ENCODE assay signal across 17 cellular contexts in genomic region chr14:77195766-77196165, GRCh38. TPM values are rescaled to one million over a fixed set of nuclear protein-coding genes. Genes with fewer than 3 reads are reported as not detected.
A peak's percentile ranks its signal among the peaks of the same experiment; 100 is the strongest.
DNase-seq lines count a peak whose midpoint lies in the region; ATAC-seq and TF ChIP-seq lines count a peak whose summit lies in the region.
"Had no signal": no experiment of that assay in that cellular context is flagged by ENCODE, and none has a peak within 500 bp of the region (broad histone marks: within the 10 kb centered on the region; RNA-seq: fewer than 3 reads in every experiment).

No MANE protein-coding gene starts in this region.

- no peak overlapping the region for H3K27ac ChIP-seq in H9 (ENCODE audit: insufficient read length, low read depth, low read length)
- H3K27ac ChIP-seq in spleen: no peak overlapping the region
- H3K27ac ChIP-seq: A549, C4-2B had no signal

- no peak overlapping the region for H3T11ph ChIP-seq in H9 (ENCODE audit: low read length)

- H3K56ac ChIP-seq in H9 (ENCODE audit: insufficient read length, low read depth, low read length): no peak overlapping the region

- no peaks in the 10 kb centered on the region for H3K79me2 ChIP-seq in H9 (ENCODE audit: insufficient read depth, low read length)

- no peaks in the 10 kb centered on the region for H3K79me1 ChIP-seq in H9 (ENCODE audit: insufficient read depth, low read depth, low read length, poor library complexity, severe bottlenecking)

- no peak overlapping the region for H4K8ac ChIP-seq in H9 (replicated peaks; ENCODE audit: insufficient read length, low read depth, low read length)

- H3K4me1 ChIP-seq in H9 (ENCODE audit: insufficient read depth, low read length) (no peaks in the 10 kb centered on the region), spleen (no peaks in the 10 kb centered on the region)
- H3K4me1 ChIP-seq: A549, BE2C had no signal

- no peak overlapping the region for H2BK12ac ChIP-seq in H9 (ENCODE audit: insufficient read length, low read depth, low read length)

- H2BK20ac ChIP-seq in H9 (ENCODE audit: low read depth, low read length, poor library complexity, severe bottlenecking): no peak overlapping the region

- WGBS in H9 (ENCODE audit: extremely low coverage, insufficient read length, low lambda C conversion rate): no CpG with 5 or more reads among the region's 9 CpGs
- WGBS in spleen, 5 donors: 72 to 93% (median 82%) methylated on average over 7 to 9 of the region's 9 CpGs

- peak overlapping the region; percentile 45; the same call in 1 of the 2 replicates for H3K14ac ChIP-seq in H9 (ENCODE audit: insufficient read depth, low read length)

- no peaks in the 10 kb centered on the region for H4K20me1 ChIP-seq in H9 (ENCODE audit: control insufficient read depth, insufficient read depth, insufficient read length)

- DNase-seq in H9 (no peak), cerebellum (ENCODE audit: low spot score) (peak; percentile 49), mesenteric fat pad (ENCODE audit: low spot score) (peak; percentile 84), spleen (peak; percentile 57), NCI-H1105 treated with DMSO at 0.1 percent for 48 hours (lab: John Stamatoyannopoulos, UW) (no peak), NCI-H2196 (lab: John Stamatoyannopoulos, UW; ENCODE audit: unreplicated experiment) (no peak)
- DNase-seq: BE2C; CD4-positive, alpha-beta memory T cell; DMS79 had no signal

- no peak overlapping the region for H3K27ac Mint-ChIP-seq in H9
- H3K27ac Mint-ChIP-seq: CD4-positive, alpha-beta memory T cell; IgD-negative memory B cell had no signal

- no peaks in the 10 kb centered on the region for H3K9me3 Mint-ChIP-seq in H9
- H3K9me3 Mint-ChIP-seq: IgD-negative memory B cell had no signal

- H2BK15ac ChIP-seq in H9 (ENCODE audit: low read depth, low read length): no peak overlapping the region

- H3K27me3 ChIP-seq in H9 (ENCODE audit: insufficient read depth, low read length): no peaks in the 10 kb centered on the region
- H3K27me3 ChIP-seq in spleen (replicated peaks in 1 of 7): peaks cover 0 to 29% (median 0%) of the 10 kb centered on the region in 7 donors
- H3K27me3 ChIP-seq: BE2C had no signal

- ATAC-seq in GM18867 (IDR thresholded peaks at IDR 0.05; ENCODE audit: unreplicated experiment) (no peak), HG03442 (IDR thresholded peaks at IDR 0.05; ENCODE audit: unreplicated experiment) (no peak)
- ATAC-seq: A549, HCT116 had no signal

- H4K5ac ChIP-seq in H9 (ENCODE audit: insufficient read length, low read depth, low read length): no peak overlapping the region

- no peak overlapping the region for H3K23ac ChIP-seq in H9 (ENCODE audit: insufficient read length, low read depth, low read length)

- H3K4me1 Mint-ChIP-seq in H9: peaks cover 5 to 6% of the 10 kb centered on the region in 2 experiments
- H3K4me1 Mint-ChIP-seq: CD4-positive, alpha-beta memory T cell; IgD-negative memory B cell had no signal

- H4K91ac ChIP-seq in H9 (ENCODE audit: insufficient read length, low read depth, low read length): no peak overlapping the region

- H3K4me3 ChIP-seq in spleen: no peak overlapping the region
- H3K4me3 ChIP-seq: A549 had no signal

- peaks cover 3% of the 10 kb centered on the region for H3K27me3 Mint-ChIP-seq in H9 (ENCODE audit: low read depth)

- no peak overlapping the region for H2BK120ac ChIP-seq in H9 (ENCODE audit: low read depth, low read length, poor library complexity, severe bottlenecking)

- H3K36me3 Mint-ChIP-seq in H9 (ENCODE audit: insufficient read depth in 1 of 3, low read depth in 3 of 3): no peaks in the 10 kb centered on the region; a peak in 1 of 7 replicates
- H3K36me3 Mint-ChIP-seq: CD4-positive, alpha-beta memory T cell; IgD-negative memory B cell had no signal

- no peaks in the 10 kb centered on the region for H3K23me2 ChIP-seq in H9 (ENCODE audit: insufficient read length, low read depth, low read length, poor library complexity, severe bottlenecking)

- H3K36me3 ChIP-seq in spleen: no peaks in the 10 kb centered on the region
- H3K36me3 ChIP-seq: BE2C had no signal

- no peak overlapping the region for H3K4me2 ChIP-seq in H9 (ENCODE audit: insufficient read depth, insufficient read length, low read length)
- H3K4me2 ChIP-seq: A549 had no signal

- H3K18ac ChIP-seq in H9 (ENCODE audit: insufficient read length, low read depth, low read length): no peak overlapping the region

- TF ChIP-seq CTCF in H9 (conservative IDR thresholded peaks at IDR 0.05) (no peak), spleen (IDR thresholded peaks at IDR 0.05 in 8 of 11, conservative IDR thresholded peaks at IDR 0.05 in 3 of 11) (no peak)

- TF ChIP-seq POLR2A in spleen (IDR thresholded peaks at IDR 0.05): no peak

- no peak overlapping the region for H3K4ac ChIP-seq in H9 (ENCODE audit: low read depth, low read length)

- H3K9ac ChIP-seq in H9 (ENCODE audit: extremely low read depth, insufficient read length, low read length): no peak overlapping the region

- H2AFZ ChIP-seq in H9 (ENCODE audit: low read length): no peak overlapping the region

- intact Hi-C loops in spleen (cut with DNase I; ENCODE audit: low total_unique reads): no loop called here

- H3K9me3 ChIP-seq in H9 (ENCODE audit: control insufficient read depth, low read depth, low read length): no peaks in the 10 kb centered on the region
- H3K9me3 ChIP-seq in spleen: no peaks in the 10 kb centered on the region
- H3K9me3 ChIP-seq: A549, BE2C had no signal

- H2BK5ac ChIP-seq in H9 (ENCODE audit: insufficient read length, low read length): no peak overlapping the region

- H2AK5ac ChIP-seq in H9 (ENCODE audit: insufficient read length, low read length): no peak overlapping the region

- no peak overlapping the region for H3K4me3 Mint-ChIP-seq in H9
- H3K4me3 Mint-ChIP-seq: CD4-positive, alpha-beta memory T cell had no signal

RNA-seq across cellular contexts. Expression of gene TMEM63C, which starts 14.2 kb away (rescaled TPM):
- total RNA-seq in H9 (2021) (1.7 and 2.2 TPM in 2 replicates), cerebellum (16.9 TPM), mesenteric fat pad (0.51 TPM), spleen (10 to 100 TPM in 2 of 7 donors, 1 to 10 TPM in 5; 2.8 to 13.4 (median 8.7) TPM)
- 1 to 10 TPM in 1 of 3 donors, under 1 TPM in 2; 0.20 to 2.4 (median 0.24) TPM for polyA plus RNA-seq in spleen
- total RNA-seq: HT1080 had no signal
- polyA plus RNA-seq: AG04450; CD4-positive, alpha-beta memory T cell had no signal

RNA-seq across cellular contexts. Expression of gene ZDHHC22, which starts 54.2 kb away (rescaled TPM):
- 11.3 and 11.9 TPM in 2 replicates for total RNA-seq in H9 (2021)
- total RNA-seq in cerebellum: 9.8 TPM
- total RNA-seq in mesenteric fat pad: not detected
- not detected for total RNA-seq in spleen
- under 1 TPM in 1 of 3 donors, not detected in 2; 0.02 TPM for polyA plus RNA-seq in spleen
- total RNA-seq: CD4-positive, alpha-beta memory T cell had no signal
- polyA plus RNA-seq: AG04450; CD4-positive, alpha-beta memory T cell; IgD-negative memory B cell had no signal

Comparison
In these comparisons a context has a peak if more than half of its experiments do, and no peak if none do; other contexts are left out.
1. DNase-seq: peak in cerebellum (single experiment), mesenteric fat pad (single experiment) and spleen (single experiment); none in H9 (single experiment), NCI-H1105 treated with DMSO at 0.1 percent for 48 hours (single experiment) and NCI-H2196 (single experiment).
2. RNA of gene ZDHHC22, which starts 54.2 kb away (total RNA-seq): 11.3 to 11.9 TPM in H9 and 9.8 TPM in cerebellum (single experiment); not detected in mesenteric fat pad (single experiment) and not detected in spleen; every median in the first group is over 10 times any median in the second.